In the genomic region with DNA sequence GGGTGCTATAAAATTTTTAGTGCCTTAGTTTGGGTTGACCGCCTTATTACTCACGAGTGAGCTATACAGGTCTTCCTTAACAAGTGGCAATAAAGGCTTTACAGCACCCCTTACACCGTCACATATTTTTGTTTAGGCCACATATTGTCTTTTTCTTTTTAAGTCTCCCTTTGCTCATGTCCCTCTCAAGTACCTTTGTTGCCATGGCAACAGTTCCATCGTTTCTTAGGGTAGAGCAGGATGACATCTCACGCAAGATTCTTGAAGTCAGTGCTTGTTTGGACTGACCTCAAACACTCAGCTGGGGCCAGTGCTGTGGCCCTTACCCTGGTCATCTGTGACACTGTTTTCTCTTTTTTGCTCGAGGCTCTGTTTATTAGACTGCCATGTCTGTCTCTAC, we compare ENCODE assay signal across 21 cellular contexts.
DNase-seq lines count a peak whose midpoint lies in the region; ATAC-seq and TF ChIP-seq lines count a peak whose summit lies in the region.
"Had no signal": no experiment of that assay in that cellular context is flagged by ENCODE, and none has a peak within 500 bp of the region (broad histone marks: within the 10 kb centered on the region; RNA-seq: fewer than 3 reads in every experiment).

No MANE protein-coding gene starts in this region.

- no peak overlapping the region for H3K56ac ChIP-seq in H9 (ENCODE audit: insufficient read length, low read depth, low read length)

- no peak overlapping the region for H3K18ac ChIP-seq in H9 (ENCODE audit: insufficient read length, low read depth, low read length)

- H3K27me3 ChIP-seq in H9 (ENCODE audit: insufficient read depth, low read length) = no peaks in the 10 kb centered on the region
- no peaks in the 10 kb centered on the region for H3K27me3 ChIP-seq in esophagus muscularis mucosa
- H3K27me3 ChIP-seq in sigmoid colon = no peaks in the 10 kb centered on the region
- H3K27me3 ChIP-seq: BLaER1, SJCRH30 had no signal

- H3K4me3 Mint-ChIP-seq in H9 (no peak overlapping the region), T-helper 17 cell (no peak overlapping the region)
- H3K4me3 Mint-ChIP-seq: CD4-positive, CD25-positive, alpha-beta regulatory T cell had no signal

- H3K27me3 Mint-ChIP-seq in H9 (ENCODE audit: low read depth) (no peaks in the 10 kb centered on the region), T-helper 17 cell (no peaks in the 10 kb centered on the region)
- H3K27me3 Mint-ChIP-seq: CD4-positive, CD25-positive, alpha-beta regulatory T cell had no signal

- H3K4me3 ChIP-seq in esophagus muscularis mucosa = no peak overlapping the region
- H3K4me3 ChIP-seq in sigmoid colon = no peak overlapping the region
- H3K4me3 ChIP-seq in foreskin fibroblast (ENCODE audit: low read depth in 1 of 2, low read length in 2 of 2) = no peak overlapping the region
- H3K4me3 ChIP-seq: BLaER1, PC-9, SJCRH30 had no signal

- H4K91ac ChIP-seq in H9 (ENCODE audit: insufficient read length, low read depth, low read length) = no peak overlapping the region

- no peak overlapping the region for H4K8ac ChIP-seq in H9 (replicated peaks; ENCODE audit: insufficient read length, low read depth, low read length)

- DNase-seq in NCI-H2227 (lab: John Stamatoyannopoulos, UW; ENCODE audit: unreplicated experiment) = peak; percentile 79
- DNase-seq in NCI-H2227 treated with DMSO at 0.1 percent for 48 hours (lab: John Stamatoyannopoulos, UW) = no peak
- DNase-seq in H9 = no peak
- DNase-seq in esophagus muscularis mucosa (ENCODE audit: extremely low spot score) = no peak
- no peak for DNase-seq in sigmoid colon
- DNase-seq in foreskin fibroblast = no peak
- DNase-seq in T-helper 17 cell = no peak
- DNase-seq: CD4-positive, CD25-positive, alpha-beta regulatory T cell; DMS53; H7; KBM-7; MV-4-11; NCI-H1105; NCI-H1694; NCI-H2081; NCI-H2171 treated with DMSO at 0.1 percent for 48 hours; NCI-H774; PC-9; SJCRH30 had no signal

- H3K9me3 ChIP-seq in H9 (ENCODE audit: control insufficient read depth, low read depth, low read length) (no peaks in the 10 kb centered on the region), esophagus muscularis mucosa (no peaks in the 10 kb centered on the region), sigmoid colon (no peaks in the 10 kb centered on the region), T-helper 17 cell (ENCODE audit: control insufficient read depth, low read length, poor library complexity, severe bottlenecking) (peaks cover 2% of the 10 kb centered on the region)
- H3K9me3 ChIP-seq: BLaER1, SJCRH30 had no signal

- no peak for TF ChIP-seq EP300 in esophagus muscularis mucosa (IDR thresholded peaks at IDR 0.05)
- no peak for TF ChIP-seq EP300 in sigmoid colon (IDR thresholded peaks at IDR 0.05)

- H3K23me2 ChIP-seq in H9 (ENCODE audit: insufficient read length, low read depth, low read length, poor library complexity, severe bottlenecking) = no peaks in the 10 kb centered on the region

- H3K14ac ChIP-seq in H9 (ENCODE audit: insufficient read depth, low read length) = no peak overlapping the region

- H2AK5ac ChIP-seq in H9 (ENCODE audit: insufficient read length, low read length) = no peak overlapping the region

- H3K27ac Mint-ChIP-seq in H9 (0 out of 7 replicates have a peak overlapping the region, but pooled peaks of 2 of the 3 experiments have one; percentile 11 to 17), T-helper 17 cell (no peak overlapping the region)
- H3K27ac Mint-ChIP-seq: CD4-positive, CD25-positive, alpha-beta regulatory T cell had no signal

- intact Hi-C loops in esophagus muscularis mucosa (cut with DNase I) = no loop called here
- intact Hi-C loops in sigmoid colon (cut with DNase I) = no loop called here

- H4K5ac ChIP-seq in H9 (ENCODE audit: insufficient read length, low read depth, low read length) = no peak overlapping the region

- ATAC-seq in T-helper 17 cell = no peak
- ATAC-seq: Right ventricle myocardium inferior had no signal

- no peak for TF ChIP-seq POLR2A in esophagus muscularis mucosa (IDR thresholded peaks at IDR 0.05; ENCODE audit: low read depth)
- no peak for TF ChIP-seq POLR2A in sigmoid colon (IDR thresholded peaks at IDR 0.05)

- H2BK15ac ChIP-seq in H9 (ENCODE audit: low read depth, low read length) = no peak overlapping the region

- H3K9ac ChIP-seq in H9 (ENCODE audit: extremely low read depth, insufficient read length, low read length) = no peak overlapping the region
- H3K9ac ChIP-seq: BLaER1 had no signal

- H3K36me3 Mint-ChIP-seq in H9 (ENCODE audit: insufficient read depth in 1 of 3, low read depth in 3 of 3) = peaks cover 6 to 22% (median 21%) of the 10 kb centered on the region in 3 experiments; a peak in 5 of 7 replicates
- H3K36me3 Mint-ChIP-seq in T-helper 17 cell (ENCODE audit: low read depth) = no peaks in the 10 kb centered on the region
- H3K36me3 Mint-ChIP-seq: CD4-positive, CD25-positive, alpha-beta regulatory T cell had no signal

- TF ChIP-seq CTCF in H9 (conservative IDR thresholded peaks at IDR 0.05) = no peak
- TF ChIP-seq CTCF in esophagus muscularis mucosa (IDR thresholded peaks at IDR 0.05) = no peak
- TF ChIP-seq CTCF in sigmoid colon (IDR thresholded peaks at IDR 0.05) = no peak
- no peak for TF ChIP-seq CTCF in foreskin fibroblast (IDR thresholded peaks at IDR 0.05; ENCODE audit: low read depth, low read length)

- peaks cover 53 to 59% of the 10 kb centered on the region in 2 experiments for H3K4me1 Mint-ChIP-seq in H9
- H3K4me1 Mint-ChIP-seq in T-helper 17 cell = no peaks in the 10 kb centered on the region
- H3K4me1 Mint-ChIP-seq: CD4-positive, CD25-positive, alpha-beta regulatory T cell had no signal

- no CpG with 5 or more reads among the region's 6 CpGs for WGBS in H9 (ENCODE audit: extremely low coverage, insufficient read length, low lambda C conversion rate)
- 67% methylated on average over 6 of the region's 6 CpGs for WGBS in esophagus muscularis mucosa
- WGBS in sigmoid colon, 2 donors = 55 to 73% methylated on average over 6 of the region's 6 CpGs

- H3K79me2 ChIP-seq in H9 (ENCODE audit: insufficient read depth, low read length) = peaks cover 3% of the 10 kb centered on the region; the same call in 1 of the 2 replicates

- H4K20me1 ChIP-seq in H9 (ENCODE audit: control insufficient read depth, insufficient read depth, insufficient read length) = no peaks in the 10 kb centered on the region
- H4K20me1 ChIP-seq: BLaER1 had no signal

- no peak overlapping the region for H3K27ac ChIP-seq in H9 (ENCODE audit: insufficient read length, low read depth, low read length)
- peak overlapping the region; percentile 12 to 81 (median 46) for H3K27ac ChIP-seq in esophagus muscularis mucosa (replicated peaks in 1 of 4)
- peak overlapping the region; percentile 28 to 84 (median 45) for H3K27ac ChIP-seq in sigmoid colon
- H3K27ac ChIP-seq: BLaER1, SJCRH30 had no signal

- H3K4me2 ChIP-seq in H9 (ENCODE audit: insufficient read depth, insufficient read length, low read length) = no peak overlapping the region
- H3K4me2 ChIP-seq: BLaER1, PC-9 had no signal

- no peaks in the 10 kb centered on the region for H3K9me3 Mint-ChIP-seq in H9

- H2BK12ac ChIP-seq in H9 (ENCODE audit: insufficient read length, low read depth, low read length) = no peak overlapping the region

- H3K36me3 ChIP-seq in esophagus muscularis mucosa (no peaks in the 10 kb centered on the region), sigmoid colon (peaks cover 0 to 4% (median 0%) of the 10 kb centered on the region in 4 donors)
- H3K36me3 ChIP-seq: BLaER1, SJCRH30 had no signal

- H2BK120ac ChIP-seq in H9 (ENCODE audit: low read depth, low read length, poor library complexity, severe bottlenecking) = no peak overlapping the region

- H2BK20ac ChIP-seq in H9 (ENCODE audit: low read depth, low read length, poor library complexity, severe bottlenecking) = no peak overlapping the region

- H3K4me1 ChIP-seq in H9 (ENCODE audit: insufficient read depth, low read length) = no peaks in the 10 kb centered on the region; the same call in 1 of the 2 replicates
- H3K4me1 ChIP-seq in esophagus muscularis mucosa = peaks cover 28 to 94% (median 86%) of the 10 kb centered on the region in 4 donors
- H3K4me1 ChIP-seq in sigmoid colon = peaks cover 0 to 86% (median 75%) of the 10 kb centered on the region in 4 donors
- H3K4me1 ChIP-seq: BLaER1 had no signal

- no peak overlapping the region for H2BK5ac ChIP-seq in H9 (ENCODE audit: insufficient read length, low read length)

- no peak overlapping the region for H3T11ph ChIP-seq in H9 (ENCODE audit: low read length)

- H2AFZ ChIP-seq in H9 (ENCODE audit: low read length) = no peak overlapping the region
- H2AFZ ChIP-seq: PC-9 had no signal

- no peak overlapping the region for H3K23ac ChIP-seq in H9 (ENCODE audit: insufficient read length, low read depth, low read length)

- peaks cover 6% of the 10 kb centered on the region for H3K79me1 ChIP-seq in H9 (ENCODE audit: insufficient read depth, low read depth, low read length, poor library complexity, severe bottlenecking)

- H3K4ac ChIP-seq in H9 (ENCODE audit: low read depth, low read length) = no peak overlapping the region
